Comparison of ENCODE assay signal across 8 cellular contexts in genomic region chr13:108227651-108228272, GRCh38. TPM values are rescaled to one million over a fixed set of nuclear protein-coding genes. Genes with fewer than 3 reads are reported as not detected.
DNase-seq lines count a peak whose midpoint lies in the region; ATAC-seq and TF ChIP-seq lines count a peak whose summit lies in the region.

No MANE protein-coding gene starts in this region.

- no peak overlapping the region for H3K27ac Mint-ChIP-seq in naive B cell

- H3K79me2 ChIP-seq in OCI-LY1 (ENCODE audit: insufficient read depth, low read length): no peaks in the 10 kb centered on the region; the same call in 1 of the 2 replicates

- H3K27me3 Mint-ChIP-seq in naive B cell: no peaks in the 10 kb centered on the region

- ATAC-seq in GM21576 (IDR thresholded peaks at IDR 0.05; ENCODE audit: unreplicated experiment) (peak; percentile 44), naive B cell (ENCODE audit: low read depth in 2 of 2) (peak in 1 of 2 donors; percentile 40)

- no peak overlapping the region for H3K4me2 ChIP-seq in OCI-LY1 (ENCODE audit: low read length)

- no peaks in the 10 kb centered on the region for H3K9me2 ChIP-seq in OCI-LY1 (ENCODE audit: low read depth, low read length)

- H3K4me1 ChIP-seq in OCI-LY1 (ENCODE audit: insufficient read depth, low read length, severe bottlenecking): no peaks in the 10 kb centered on the region

- no peaks in the 10 kb centered on the region for H3K9me3 Mint-ChIP-seq in naive B cell

- no peak overlapping the region for H3K27ac ChIP-seq in OCI-LY1 (ENCODE audit: low read depth, low read length, poor library complexity, severe bottlenecking)

- H3K4me3 ChIP-seq in OCI-LY1 (ENCODE audit: low read depth, low read length, poor library complexity, severe bottlenecking): no peak overlapping the region

- H3K9ac ChIP-seq in OCI-LY1 (ENCODE audit: low read length): no peak overlapping the region

- TF ChIP-seq CTCF in OCI-LY1 (IDR thresholded peaks at IDR 0.05; ENCODE audit: low read length): peak; percentile 93

- H3K36me3 Mint-ChIP-seq in naive B cell: peaks cover 0 to 8% of the 10 kb centered on the region in 2 donors

- no peaks in the 10 kb centered on the region for H3K27me3 ChIP-seq in OCI-LY1 (ENCODE audit: insufficient read depth, low read length)

- H3F3A ChIP-seq in OCI-LY1 (ENCODE audit: insufficient read depth, low read length): no peaks in the 10 kb centered on the region

- no peaks in the 10 kb centered on the region for H3K9me3 ChIP-seq in OCI-LY1 (ENCODE audit: low read length)

- H4K20me1 ChIP-seq in OCI-LY1 (ENCODE audit: insufficient read depth, low read length): peaks cover 2% of the 10 kb centered on the region; the same call in 1 of the 2 replicates

- peaks cover 27 to 43% (median 38%) of the 10 kb centered on the region in 3 donors for H3K4me1 Mint-ChIP-seq in naive B cell

- H3K36me3 ChIP-seq in OCI-LY1 (ENCODE audit: insufficient read depth, low read length): peaks cover 6% of the 10 kb centered on the region; the same call in 1 of the 2 replicates

- peak; percentile 41 for DNase-seq in DMS 273 (lab: John Stamatoyannopoulos, UW; ENCODE audit: unreplicated experiment)
- no peak for DNase-seq in DMS 273 treated with DMSO at 0.1 percent for 48 hours (lab: John Stamatoyannopoulos, UW)
- DNase-seq in dedifferentiated amniotic fluid mesenchymal stem cell (ENCODE audit: extremely low spot score): peak; percentile 61
- peak; percentile 38 for DNase-seq in naive B cell
- DNase-seq in mesenteric fat pad (ENCODE audit: low spot score): no peak
- no peak for DNase-seq in posterior vena cava (ENCODE audit: low spot score)

- intact Hi-C loops in posterior vena cava (cut with DNase I): no loop called here

- H2AFZ ChIP-seq in OCI-LY1 (ENCODE audit: low read length): no peak overlapping the region

- H3K4me3 Mint-ChIP-seq in naive B cell: no peak overlapping the region

RNA-seq across cellular contexts. Expression of gene ABHD13, which starts 9.6 kb away (rescaled TPM):
- 10 to 100 TPM; 10.1 to 14.8 (median 12.3) TPM for polyA plus RNA-seq in naive B cell (ENCODE audit: low read depth in 6 of 6)
- total RNA-seq in mesenteric fat pad (8.5 TPM), posterior vena cava (10 to 100 TPM in 1 of 2 donors, 1 to 10 TPM in 1; 9.4 to 11.9 TPM)

RNA-seq across cellular contexts. Expression of gene LIG4, which starts 12.4 kb away (rescaled TPM):
- polyA plus RNA-seq in naive B cell (ENCODE audit: low read depth in 6 of 6): 10 to 100 TPM in 4 of 6 donors, 1 to 10 TPM in 2; 8.7 to 13.2 (median 11.2) TPM
- total RNA-seq in mesenteric fat pad (12.3 TPM), posterior vena cava (10 to 100 TPM; 10.1 to 17.2 TPM)

RNA-seq across cellular contexts. Expression of gene TNFSF13B, which starts 41.8 kb away (rescaled TPM):
- 10 to 100 TPM in 1 of 6 donors, 1 to 10 TPM in 4, not detected in 1; 3.2 to 20.6 (median 4.6) TPM for polyA plus RNA-seq in naive B cell (ENCODE audit: low read depth in 6 of 6)
- total RNA-seq in mesenteric fat pad (7.0 TPM), posterior vena cava (10 to 100 TPM in 1 of 2 donors, 1 to 10 TPM in 1; 6.0 to 13.0 TPM)

Comparison
In these comparisons a context has a peak if more than half of its experiments do, and no peak if none do; other contexts are left out.
1. DNase-seq: peak in DMS 273 (single experiment), dedifferentiated amniotic fluid mesenchymal stem cell (single experiment) and naive B cell (single experiment); none in DMS 273 treated with DMSO at 0.1 percent for 48 hours (single experiment), mesenteric fat pad (single experiment) and posterior vena cava (single experiment).